ENCODE assay signal across 16 cellular contexts in the genomic region with DNA sequence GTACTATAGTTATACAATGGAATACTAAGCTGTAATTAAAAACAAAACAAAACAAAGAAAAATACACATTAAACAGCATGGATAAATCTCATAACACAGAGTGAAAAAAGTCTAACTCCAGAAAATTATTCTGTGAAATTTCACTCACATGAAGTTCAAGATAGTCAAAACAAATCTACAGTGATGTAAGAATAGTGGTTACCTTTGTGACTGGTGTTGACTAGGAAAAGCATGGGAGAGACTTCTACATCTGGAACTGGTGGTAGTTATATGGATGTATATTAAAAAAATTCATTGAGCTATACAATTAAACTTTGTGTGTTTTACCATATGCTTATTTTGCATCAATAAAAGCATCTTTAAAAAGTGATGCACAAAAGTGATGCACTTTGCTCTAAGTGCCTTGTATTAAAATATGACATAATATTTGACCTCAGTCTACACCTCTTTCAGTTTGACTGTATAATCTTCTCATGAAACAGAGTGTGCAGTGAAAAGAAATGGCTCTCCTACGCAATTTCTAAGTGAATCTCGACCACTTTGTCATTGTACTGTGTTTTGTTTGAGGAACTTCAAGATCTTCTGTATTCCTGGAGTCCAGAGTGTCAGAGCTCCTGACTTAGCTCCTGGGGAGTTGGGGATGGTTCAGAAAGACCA. TPM values are rescaled to one million over a fixed set of nuclear protein-coding genes. Genes with fewer than 3 reads are reported as not detected.
A peak's percentile ranks its signal among the peaks of the same experiment; 100 is the strongest.
DNase-seq lines count a peak whose midpoint lies in the region; ATAC-seq and FAIRE-seq lines count a peak whose summit lies in the region.
"Had no signal": no experiment of that assay in that cellular context is flagged by ENCODE, and none has a peak within 500 bp of the region (broad histone marks: within the 10 kb centered on the region; RNA-seq: fewer than 3 reads in every experiment).

No MANE protein-coding gene starts in this region.

- peak; percentile 8 for FAIRE-seq in frontal cortex (lab: Jason Lieb, UNC)
- FAIRE-seq: endothelial cell of umbilical vein had no signal

- DNase-seq in activated CD4-positive, alpha-beta memory T cell treated with anti-CD3 and anti-CD28 coated beads for 36 hours = no peak
- no peak for DNase-seq in activated CD4-positive, alpha-beta memory T cell treated with anti-CD3 and anti-CD28 coated beads, Interleukin-2, amount 10 ng/mL, durations not matched to agents 7 days and 5 days
- DNase-seq in frontal cortex (ENCODE audit: low spot score in 2 of 2) (no peak), NCI-H146 (lab: John Stamatoyannopoulos, UW) (no peak), Ammon's horn (ENCODE audit: low spot score) (no peak), NOMO-1 (lab: John Stamatoyannopoulos, UW; ENCODE audit: unreplicated experiment in 2 of 2) (no peak)
- DNase-seq: activated CD4-positive, alpha-beta T cell treated with anti-CD3 and anti-CD28 coated beads, Interleukin-2, amount 10 ng/mL, durations not matched to agents 7 days and 5 days; CD4-positive, alpha-beta T cell; cerebellar nuclear complex; islet precursor cell; NCI-H187 treated with DMSO at 0.1 percent for 48 hours; NCI-H748 treated with DMSO at 0.1 percent for 48 hours had no signal

- POLR2A ChIA-PET in activated CD4-positive, alpha-beta memory T cell treated with anti-CD3 and anti-CD28 coated beads for 36 hours (lab: Charles Lee) = interaction anchor here (0.7 to 0.9 kb wide), 3 partner anchors 8 to 28 kb away, joined by 3 to 5 read pairs (median 5); a partner anchor contains a TSS
- POLR2A ChIA-PET in activated CD4-positive, alpha-beta memory T cell treated with anti-CD3 and anti-CD28 coated beads, Interleukin-2, amount 10 ng/mL, durations not matched to agents 7 days and 5 days (lab: Charles Lee) = interaction anchor here (0.9 to 1.3 kb wide), 4 partner anchors 9 to 71 kb away, joined by 3 to 5 read pairs (median 4); no protein-coding TSS in a partner anchor

- H3K9me3 Mint-ChIP-seq in activated CD4-positive, alpha-beta memory T cell treated with anti-CD3 and anti-CD28 coated beads for 36 hours = no peaks in the 10 kb centered on the region
- H3K9me3 Mint-ChIP-seq in activated CD4-positive, alpha-beta memory T cell treated with anti-CD3 and anti-CD28 coated beads, Interleukin-2, amount 10 ng/mL, durations not matched to agents 7 days and 5 days = peaks cover 3% of the 10 kb centered on the region
- H3K9me3 Mint-ChIP-seq: CD4-positive, alpha-beta T cell had no signal

- CTCF ChIA-PET in activated CD4-positive, alpha-beta memory T cell treated with anti-CD3 and anti-CD28 coated beads for 36 hours (lab: Charles Lee) = no interaction called here
- CTCF ChIA-PET in activated CD4-positive, alpha-beta memory T cell treated with anti-CD3 and anti-CD28 coated beads, Interleukin-2, amount 10 ng/mL, durations not matched to agents 7 days and 5 days (lab: Charles Lee) = interaction anchor here (1.0 kb wide), 1 partner anchor 33 kb away, joined by 3 read pairs; no protein-coding TSS in a partner anchor

- intact Hi-C loops in activated CD4-positive, alpha-beta memory T cell treated with anti-CD3 and anti-CD28 coated beads for 36 hours (cut with micrococcal nuclease) = loop anchor here (1.0 kb wide), 1 partner anchor 7 kb away; no protein-coding TSS in a partner anchor

- H3K4me3 Mint-ChIP-seq in activated CD4-positive, alpha-beta memory T cell treated with anti-CD3 and anti-CD28 coated beads for 36 hours = no peak overlapping the region
- H3K4me3 Mint-ChIP-seq in activated CD4-positive, alpha-beta memory T cell treated with anti-CD3 and anti-CD28 coated beads, Interleukin-2, amount 10 ng/mL, durations not matched to agents 7 days and 5 days = no peak overlapping the region
- H3K4me3 Mint-ChIP-seq: activated CD4-positive, alpha-beta T cell treated with anti-CD3 and anti-CD28 coated beads, Interleukin-2, amount 10 ng/mL, durations not matched to agents 7 days and 5 days; CD4-positive, alpha-beta T cell had no signal

- peak overlapping the region; percentile 30 for H3K27ac Mint-ChIP-seq in activated CD4-positive, alpha-beta memory T cell treated with anti-CD3 and anti-CD28 coated beads for 36 hours
- H3K27ac Mint-ChIP-seq in activated CD4-positive, alpha-beta memory T cell treated with anti-CD3 and anti-CD28 coated beads, Interleukin-2, amount 10 ng/mL, durations not matched to agents 7 days and 5 days = no peak overlapping the region
- H3K27ac Mint-ChIP-seq: activated CD4-positive, alpha-beta T cell treated with anti-CD3 and anti-CD28 coated beads, Interleukin-2, amount 10 ng/mL, durations not matched to agents 7 days and 5 days; CD4-positive, alpha-beta T cell had no signal

- peaks cover 36% of the 10 kb centered on the region for H3K36me3 Mint-ChIP-seq in activated CD4-positive, alpha-beta memory T cell treated with anti-CD3 and anti-CD28 coated beads for 36 hours
- peaks cover 83% of the 10 kb centered on the region for H3K36me3 Mint-ChIP-seq in activated CD4-positive, alpha-beta memory T cell treated with anti-CD3 and anti-CD28 coated beads, Interleukin-2, amount 10 ng/mL, durations not matched to agents 7 days and 5 days (ENCODE audit: low read depth)

- no peaks in the 10 kb centered on the region for H3K27me3 Mint-ChIP-seq in activated CD4-positive, alpha-beta memory T cell treated with anti-CD3 and anti-CD28 coated beads for 36 hours
- no peaks in the 10 kb centered on the region for H3K27me3 Mint-ChIP-seq in activated CD4-positive, alpha-beta memory T cell treated with anti-CD3 and anti-CD28 coated beads, Interleukin-2, amount 10 ng/mL, durations not matched to agents 7 days and 5 days
- H3K27me3 Mint-ChIP-seq: activated CD4-positive, alpha-beta T cell treated with anti-CD3 and anti-CD28 coated beads, Interleukin-2, amount 10 ng/mL, durations not matched to agents 7 days and 5 days; CD4-positive, alpha-beta T cell had no signal

- H3K4me1 Mint-ChIP-seq in activated CD4-positive, alpha-beta memory T cell treated with anti-CD3 and anti-CD28 coated beads for 36 hours (ENCODE audit: low read depth) = peaks cover 58% of the 10 kb centered on the region
- peaks cover 56% of the 10 kb centered on the region for H3K4me1 Mint-ChIP-seq in activated CD4-positive, alpha-beta memory T cell treated with anti-CD3 and anti-CD28 coated beads, Interleukin-2, amount 10 ng/mL, durations not matched to agents 7 days and 5 days

- ATAC-seq in GM21619 (IDR thresholded peaks at IDR 0.05; ENCODE audit: unreplicated experiment) = peak; percentile 56
- peak; percentile 89 for ATAC-seq in HG03432 (IDR thresholded peaks at IDR 0.05; ENCODE audit: unreplicated experiment)
- ATAC-seq: Right ventricle myocardium inferior had no signal

RNA-seq across cellular contexts. Expression of a gene that starts 28.0 kb away (rescaled TPM):
- 10 to 100 TPM; 52.4 to 52.6 TPM for total RNA-seq in activated CD4-positive, alpha-beta memory T cell treated with anti-CD3 and anti-CD28 coated beads for 36 hours
- total RNA-seq in activated CD4-positive, alpha-beta memory T cell treated with anti-CD3 and anti-CD28 coated beads, Interleukin-2, amount 10 ng/mL, durations not matched to agents 7 days and 5 days = 100 to 1,000 TPM; 122 to 124 TPM
- 5.3 TPM for total RNA-seq in frontal cortex
